8 cellular contexts compared by ENCODE assay signal in the genomic region with DNA sequence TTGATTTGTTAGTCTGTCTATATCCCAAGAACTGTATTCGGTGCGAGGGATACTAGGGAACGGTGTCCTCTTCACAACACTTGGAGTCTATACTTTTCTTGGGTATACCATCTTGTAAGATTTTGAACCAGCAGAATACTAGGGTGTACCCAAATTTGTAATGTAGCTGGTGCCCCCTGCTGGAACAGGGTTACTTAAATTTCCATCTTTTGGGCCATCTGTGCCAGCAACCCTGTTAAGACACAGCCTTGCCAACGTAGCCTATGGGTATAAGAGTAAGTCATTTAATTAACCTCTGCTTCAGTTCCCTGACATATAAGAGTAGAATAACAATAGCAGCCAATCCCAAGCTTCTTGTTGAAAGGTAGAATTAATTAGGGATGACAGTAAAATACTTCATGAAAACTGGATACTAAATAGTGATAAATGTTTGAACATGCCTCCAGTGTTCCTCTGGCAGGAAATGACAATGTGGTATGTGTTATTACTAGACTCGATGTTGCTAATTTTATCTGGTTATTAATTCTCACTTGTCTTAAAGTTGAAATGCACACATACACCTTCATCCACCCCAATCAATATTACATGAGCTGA.
DNase-seq lines count a peak whose midpoint lies in the region; ATAC-seq, FAIRE-seq and TF ChIP-seq lines count a peak whose summit lies in the region.

No MANE protein-coding gene starts in this region.

- H3K4me3 ChIP-seq in keratinocyte (ENCODE audit: control insufficient read depth in 2 of 3, extremely low read depth in 1 of 3, insufficient read depth in 2 of 3, low read depth in 1 of 3, low read length in 3 of 3) = no peak overlapping the region

- no peaks in the 10 kb centered on the region for H3K9me3 ChIP-seq in keratinocyte (ENCODE audit: control insufficient read depth, low read depth, low read length)

- no peaks in the 10 kb centered on the region for H3K27me3 Mint-ChIP-seq in activated naive CD4-positive, alpha-beta T cell treated with anti-CD3 and anti-CD28 coated beads for 36 hours (ENCODE audit: low read depth)

- H3K36me3 ChIP-seq in keratinocyte (ENCODE audit: control insufficient read depth in 2 of 2, extremely low read depth in 1 of 2, insufficient read depth in 2 of 2, low read length in 2 of 2) = no peaks in the 10 kb centered on the region

- no peak overlapping the region for H3K4me3 Mint-ChIP-seq in activated naive CD4-positive, alpha-beta T cell treated with anti-CD3 and anti-CD28 coated beads for 36 hours

- no peaks in the 10 kb centered on the region for H3K4me1 ChIP-seq in keratinocyte (ENCODE audit: control insufficient read depth, extremely low read depth, insufficient read depth, low read length)

- H3K27me3 ChIP-seq in keratinocyte (ENCODE audit: control insufficient read depth, extremely low read depth, insufficient read depth, low read length) = no peaks in the 10 kb centered on the region

- peak; percentile 34 to 57 (median 35) for TF ChIP-seq CTCF in keratinocyte (optimal IDR thresholded peaks at IDR 0.05 in 1 of 3, IDR thresholded peaks at IDR 0.05 in 1 of 3, conservative IDR thresholded peaks at IDR 0.05 in 1 of 3; ENCODE audit: extremely low read depth in 1 of 3, insufficient read depth in 2 of 3, low read length in 3 of 3)

- H3K4me1 Mint-ChIP-seq in activated naive CD4-positive, alpha-beta T cell treated with anti-CD3 and anti-CD28 coated beads for 36 hours (ENCODE audit: low read depth) = peaks cover 10% of the 10 kb centered on the region

- no peaks in the 10 kb centered on the region for H3K9me1 ChIP-seq in keratinocyte (ENCODE audit: control insufficient read depth, extremely low read depth, insufficient read depth, low read length)

- dilution Hi-C loops in keratinocyte (cut with MboI; ENCODE audit: extremely low pct_ligation_motif_present, low sequenced_read_pairs) = no loop called here

- H3K36me3 Mint-ChIP-seq in activated naive CD4-positive, alpha-beta T cell treated with anti-CD3 and anti-CD28 coated beads for 36 hours (ENCODE audit: low read depth) = no peaks in the 10 kb centered on the region

- ATAC-seq in HG03378 (IDR thresholded peaks at IDR 0.05; ENCODE audit: unreplicated experiment) = peak; percentile 82

- H4K20me1 ChIP-seq in keratinocyte (ENCODE audit: control insufficient read depth, extremely low read depth, insufficient read depth, low read length) = no peaks in the 10 kb centered on the region

- no peak overlapping the region for H3K9ac ChIP-seq in keratinocyte (ENCODE audit: control insufficient read depth, extremely low read depth, insufficient read depth, low read length)

- intact Hi-C loops in activated naive CD4-positive, alpha-beta T cell treated with anti-CD3 and anti-CD28 coated beads for 36 hours (cut with micrococcal nuclease) = loop anchor here (1.0 kb wide), 5 partner anchors 217 to 653 kb away; no protein-coding TSS in a partner anchor

- no peak overlapping the region for H3K4me2 ChIP-seq in keratinocyte (ENCODE audit: control insufficient read depth, extremely low read depth, insufficient read depth, low read depth, low read length)

- no peaks in the 10 kb centered on the region for H3K9me3 Mint-ChIP-seq in activated naive CD4-positive, alpha-beta T cell treated with anti-CD3 and anti-CD28 coated beads for 36 hours

- H2AFZ ChIP-seq in keratinocyte (ENCODE audit: control insufficient read depth, low read length) = no peak overlapping the region

- DNase-seq in SIG-M5 treated with dmso at 0.1 percent for 504 hours (lab: John Stamatoyannopoulos, UW; ENCODE audit: unreplicated experiment) (peak; percentile 33), SIG-M5 (lab: John Stamatoyannopoulos, UW) (no peak), RPMI8226 (peak; percentile 32), keratinocyte (ENCODE audit: low read depth, low spot score) (no peak), mesenteric fat pad (ENCODE audit: low spot score) (no peak)
- peak; percentile 84 for DNase-seq in activated naive CD4-positive, alpha-beta T cell treated with anti-CD3 and anti-CD28 coated beads for 36 hours
- peak; percentile 48 to 50 for DNase-seq in stimulated activated CD4-positive, alpha-beta T cell treated with anti-CD3 and anti-CD28 coated beads, Interleukin-4, amount 100 ng/mL, for 48 hours (ENCODE audit: low read depth in 2 of 2)

- H3K27ac Mint-ChIP-seq in activated naive CD4-positive, alpha-beta T cell treated with anti-CD3 and anti-CD28 coated beads for 36 hours = no peak overlapping the region

- no peak overlapping the region for H3K27ac ChIP-seq in keratinocyte (ENCODE audit: control insufficient read depth, insufficient read depth, low read length)

- no peaks in the 10 kb centered on the region for H3K79me2 ChIP-seq in keratinocyte (ENCODE audit: control insufficient read depth, insufficient read depth, low read length)

- no peak for FAIRE-seq in keratinocyte (lab: Jason Lieb, UNC)

- CTCF ChIA-PET in activated naive CD4-positive, alpha-beta T cell treated with anti-CD3 and anti-CD28 coated beads for 36 hours (lab: Charles Lee) = interaction anchor here (1.0 to 1.6 kb wide), 3 partner anchors 35 to 641 kb away, joined by 3 to 6 read pairs (median 4); no protein-coding TSS in a partner anchor

Comparison
In these comparisons a context has a peak if more than half of its experiments do, and no peak if none do; other contexts are left out.
1. DNase-seq: peak in SIG-M5 treated with dmso at 0.1 percent for 504 hours (single experiment), RPMI8226 (single experiment), activated naive CD4-positive, alpha-beta T cell treated with anti-CD3 and anti-CD28 coated beads for 36 hours (single experiment) and stimulated activated CD4-positive, alpha-beta T cell treated with anti-CD3 and anti-CD28 coated beads, Interleukin-4, amount 100 ng/mL, for 48 hours (2 of 2); none in SIG-M5 (single experiment), keratinocyte (single experiment) and mesenteric fat pad (single experiment).